Comparison of ENCODE assay signal across 7 cellular contexts in the genomic region with DNA sequence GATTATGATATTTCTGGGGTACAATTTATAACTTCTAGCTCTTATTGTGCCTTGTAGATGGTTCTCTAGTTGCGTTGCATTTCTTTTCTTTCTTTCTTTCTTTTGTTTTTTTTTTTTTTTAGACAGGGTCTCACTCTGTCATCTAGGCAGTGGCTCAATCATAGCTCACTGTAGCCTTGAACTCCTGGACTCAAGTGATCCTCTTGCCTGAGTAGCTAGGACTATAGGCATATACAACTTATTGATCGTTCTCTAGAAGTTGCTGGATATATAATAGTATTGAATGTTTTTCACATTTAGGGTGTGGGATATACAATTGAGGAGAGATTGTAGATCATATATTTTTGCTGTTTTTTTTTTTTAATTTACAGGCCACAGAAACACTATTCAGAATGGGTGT.
"Had no signal": no experiment of that assay in that cellular context is flagged by ENCODE, and none has a peak within 500 bp of the region (broad histone marks: within the 10 kb centered on the region; RNA-seq: fewer than 3 reads in every experiment).

No MANE protein-coding gene starts in this region.

- FAIRE-seq: GM12878, GM12891, GM12892, GM18507, GM19239 had no signal

- DNase-seq: GDM1, GF-D8 had no signal

- H3K4me3 ChIP-seq: GM12878 had no signal

- ATAC-seq: GM12878 had no signal
